17 cellular contexts compared by ENCODE assay signal in the genomic region with DNA sequence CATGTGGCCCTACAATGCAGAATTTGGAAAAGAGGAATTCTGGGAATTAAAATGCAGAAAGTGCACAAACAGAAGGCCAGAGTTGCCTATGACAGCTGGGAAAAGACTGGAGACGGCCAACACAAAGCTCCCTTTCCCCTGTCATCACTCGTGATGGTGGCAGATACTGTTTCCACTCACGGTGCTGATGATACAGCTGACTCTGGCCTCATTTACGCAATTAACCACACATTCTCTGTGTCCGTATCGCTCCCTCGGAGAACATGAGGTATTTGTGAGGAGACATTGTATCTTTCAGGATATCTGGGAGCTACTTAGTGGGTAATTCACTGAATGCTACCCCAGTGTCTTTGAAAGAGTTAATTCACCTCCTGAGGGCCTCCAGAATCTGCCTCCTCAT.
"Had no signal": no experiment of that assay in that cellular context is flagged by ENCODE, and none has a peak within 500 bp of the region (broad histone marks: within the 10 kb centered on the region; RNA-seq: fewer than 3 reads in every experiment).

No MANE protein-coding gene starts in this region.

- H3K27ac Mint-ChIP-seq: endodermal cell; naive thymus-derived CD8-positive, alpha-beta T cell; progenitor cell of endocrine pancreas had no signal

- H3K27me3 ChIP-seq: colonic mucosa, foreskin keratinocyte, pancreas, uterus had no signal

- H3K36me3 ChIP-seq: colonic mucosa, pancreas, uterus had no signal

- H3K9me3 ChIP-seq: colonic mucosa, pancreas, uterus had no signal

- H3K4me1 ChIP-seq: colonic mucosa, pancreas, uterus had no signal

- H3K27me3 Mint-ChIP-seq: naive thymus-derived CD8-positive, alpha-beta T cell; progenitor cell of endocrine pancreas had no signal

- DNase-seq: colonic mucosa; dermis blood vessel endothelial cell; effector CD4-positive, alpha-beta T cell; endodermal cell; erythroblast; foreskin keratinocyte; kidney glomerular epithelial cell; naive thymus-derived CD8-positive, alpha-beta T cell; nucleus accumbens; pancreas; right cardiac atrium; stimulated activated CD4-positive, alpha-beta T cell treated with anti-CD3 and anti-CD28 coated beads, Interleukin-2, amount 100 ng/mL, for 48 hours; stimulated activated naive CD4-positive, alpha-beta T cell treated with Interleukin-2 at 50 U/mL for 16 hours; trophoblast cell; uterus had no signal

- H3K27ac ChIP-seq: colonic mucosa, foreskin keratinocyte, pancreas, uterus had no signal

- H3K4me3 ChIP-seq: colonic mucosa, pancreas, smooth muscle cell, uterus had no signal

- H3K4me3 Mint-ChIP-seq: endodermal cell; naive thymus-derived CD8-positive, alpha-beta T cell had no signal

- H3K4me2 ChIP-seq: smooth muscle cell had no signal
